38 cellular contexts compared by ENCODE assay signal in the genomic region with DNA sequence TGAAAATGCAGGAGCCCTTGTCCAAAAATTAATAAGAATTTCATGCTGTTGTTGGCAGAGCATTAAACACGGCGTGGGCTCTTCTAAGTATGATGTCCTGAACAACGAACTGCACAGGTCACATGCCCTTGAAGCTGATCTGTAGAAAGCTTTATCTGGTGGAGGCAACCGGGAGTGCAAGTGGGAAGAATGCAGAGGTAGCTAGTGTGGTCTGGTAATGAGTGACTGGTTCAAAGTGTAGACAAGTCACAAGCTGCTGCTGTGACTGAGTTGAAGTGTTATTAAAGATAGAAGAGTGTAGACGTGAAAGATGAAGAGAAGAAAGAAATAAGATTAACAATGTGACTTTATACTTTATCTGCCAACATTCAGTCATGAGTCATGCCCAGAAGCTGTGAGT.
"Had no signal": no experiment of that assay in that cellular context is flagged by ENCODE, and none has a peak within 500 bp of the region (broad histone marks: within the 10 kb centered on the region; RNA-seq: fewer than 3 reads in every experiment).

No MANE protein-coding gene starts in this region.

- H3K27me3 ChIP-seq: body of pancreas, brain microvascular endothelial cell, breast epithelium had no signal

- H3K9me3 Mint-ChIP-seq: activated B cell treated with CpG ODN at 0.5 μM for 24 hours; activated CD4-positive, alpha-beta memory T cell treated with anti-CD3 and anti-CD28 coated beads for 36 hours; activated CD4-positive, alpha-beta T cell treated with anti-CD3 and anti-CD28 coated beads, Interleukin-2, amount 10 ng/mL, durations not matched to agents 24 days and 14 days; activated naive CD4-positive, alpha-beta T cell treated with anti-CD3 and anti-CD28 coated beads, Interleukin-2, amount 10 ng/mL, durations not matched to agents 7 days and 5 days; activated naive CD4-positive, alpha-beta T cell treated with anti-CD3 and anti-CD28 coated beads, Interleukin-2, amount 50 U/mL, for 24 hours; activated naive CD8-positive, alpha-beta T cell treated with anti-CD3 and anti-CD28 coated beads, Interleukin-2, amount 50 U/mL, for 24 hours; activated T-cell treated with anti-CD3 and anti-CD28 coated beads, Interleukin-2, amount 50 U/mL, for 24 hours; activated T-helper 2 cell treated with anti-CD3 and anti-CD28 coated beads, Interferon-gamma antibody, Interleukin-2, Interleukin-4, amounts not matched to agents 10 μg/mL and 5 μg/mL and 100 μg/mL, durations not matched to agents 14 hours and 24 hours and 36 hours; T-helper 1 cell treated with Interleukin-12 subunit alpha and Interleukin-12 subunit beta and Interleukin-4 antibody, amounts not matched to agents 30 μg/mL and 1 μg/mL, for 36 hours; T-helper 2 cell treated with Interferon-gamma antibody and Interleukin-4, amounts not matched to agents 5 μg/mL and 100 μg/mL, for 36 hours had no signal

- H3K4me3 Mint-ChIP-seq: activated B cell treated with CpG ODN at 0.5 μM for 24 hours; activated CD4-positive, alpha-beta memory T cell treated with anti-CD3 and anti-CD28 coated beads for 36 hours; activated CD4-positive, alpha-beta T cell treated with anti-CD3 and anti-CD28 coated beads, Interleukin-2, amount 10 ng/mL, durations not matched to agents 24 days and 14 days; activated CD8-positive, alpha-beta memory T cell treated with anti-CD3 and anti-CD28 coated beads, Interleukin-2, amount 10 ng/mL, durations not matched to agents 7 days and 5 days; activated CD8-positive, alpha-beta T cell treated with anti-CD3 and anti-CD28 coated beads, Interleukin-2, amount 10 ng/mL, durations not matched to agents 7 days and 5 days; activated naive CD4-positive, alpha-beta T cell treated with anti-CD3 and anti-CD28 coated beads, Interleukin-2, amount 10 ng/mL, durations not matched to agents 7 days and 5 days; activated naive CD4-positive, alpha-beta T cell treated with anti-CD3 and anti-CD28 coated beads, Interleukin-2, amount 50 U/mL, for 24 hours; activated naive CD8-positive, alpha-beta T cell; activated naive CD8-positive, alpha-beta T cell treated with anti-CD3 and anti-CD28 coated beads, Interleukin-2, amount 10 ng/mL, durations not matched to agents 7 days and 5 days; activated naive CD8-positive, alpha-beta T cell treated with anti-CD3 and anti-CD28 coated beads, Interleukin-2, amount 50 U/mL, for 24 hours; activated T-cell treated with anti-CD3 and anti-CD28 coated beads, Interleukin-2, amount 50 U/mL, for 24 hours; central memory CD8-positive, alpha-beta T cell; T-helper 1 cell treated with Interleukin-12 subunit alpha and Interleukin-12 subunit beta and Interleukin-4 antibody, amounts not matched to agents 30 μg/mL and 1 μg/mL, for 36 hours; T-helper 2 cell treated with Interferon-gamma antibody and Interleukin-4, amounts not matched to agents 5 μg/mL and 100 μg/mL, for 36 hours had no signal

- H3K4me1 ChIP-seq: breast epithelium had no signal

- H3K27me3 Mint-ChIP-seq: activated B cell treated with CpG ODN at 0.5 μM for 24 hours; activated CD4-positive, alpha-beta memory T cell treated with anti-CD3 and anti-CD28 coated beads for 36 hours; activated CD4-positive, alpha-beta T cell treated with anti-CD3 and anti-CD28 coated beads, Interleukin-2, amount 10 ng/mL, durations not matched to agents 24 days and 14 days; activated CD8-positive, alpha-beta memory T cell treated with anti-CD3 and anti-CD28 coated beads, Interleukin-2, amount 10 ng/mL, durations not matched to agents 7 days and 5 days; activated naive CD4-positive, alpha-beta T cell treated with anti-CD3 and anti-CD28 coated beads, Interleukin-2, amount 50 U/mL, for 24 hours; activated naive CD8-positive, alpha-beta T cell; activated naive CD8-positive, alpha-beta T cell treated with anti-CD3 and anti-CD28 coated beads, Interleukin-2, amount 10 ng/mL, durations not matched to agents 7 days and 5 days; activated naive CD8-positive, alpha-beta T cell treated with anti-CD3 and anti-CD28 coated beads, Interleukin-2, amount 50 U/mL, for 24 hours; activated T-cell treated with anti-CD3 and anti-CD28 coated beads, Interleukin-2, amount 50 U/mL, for 24 hours; central memory CD8-positive, alpha-beta T cell had no signal

- H3K4me1 Mint-ChIP-seq: activated CD8-positive, alpha-beta memory T cell treated with anti-CD3 and anti-CD28 coated beads, Interleukin-2, amount 10 ng/mL, durations not matched to agents 7 days and 5 days; central memory CD8-positive, alpha-beta T cell had no signal

- H3K36me3 Mint-ChIP-seq: activated CD4-positive, alpha-beta memory T cell treated with anti-CD3 and anti-CD28 coated beads for 36 hours; activated CD8-positive, alpha-beta memory T cell treated with anti-CD3 and anti-CD28 coated beads, Interleukin-2, amount 10 ng/mL, durations not matched to agents 7 days and 5 days; activated naive CD4-positive, alpha-beta T cell treated with anti-CD3 and anti-CD28 coated beads, Interleukin-2, amount 10 ng/mL, durations not matched to agents 7 days and 5 days; activated naive CD4-positive, alpha-beta T cell treated with anti-CD3 and anti-CD28 coated beads, Interleukin-2, amount 50 U/mL, for 24 hours had no signal

- DNase-seq: activated B cell treated with CpG ODN at 0.5 μM for 24 hours; activated CD4-positive, alpha-beta memory T cell treated with anti-CD3 and anti-CD28 coated beads for 36 hours; activated CD4-positive, alpha-beta T cell treated with anti-CD3 and anti-CD28 coated beads for 4 hours; activated CD4-positive, alpha-beta T cell treated with anti-CD3 and anti-CD28 coated beads, Interleukin-2, amount 10 ng/mL, durations not matched to agents 24 days and 14 days; activated CD4-positive, alpha-beta T cell treated with anti-CD3 and anti-CD28 coated beads, Interleukin-2, amount 50 U/mL, for 1 hour; activated CD4-positive, alpha-beta T cell treated with anti-CD3 and anti-CD28 coated beads, Interleukin-2, amount 50 U/mL, for 4 hours; activated CD4-positive, CD25-positive, alpha-beta regulatory T cell treated with anti-CD3 and anti-CD28 coated beads, Interleukin-2, amount 50 U/mL, for 72 hours; activated CD8-positive, alpha-beta memory T cell treated with anti-CD3 and anti-CD28 coated beads for 24 hours; activated CD8-positive, alpha-beta memory T cell treated with anti-CD3 and anti-CD28 coated beads, Interleukin-2, amount 10 ng/mL, durations not matched to agents 7 days and 5 days; activated CD8-positive, alpha-beta memory T cell treated with anti-CD3 and anti-CD28 coated beads, Interleukin-2, amount 50 U/mL, for 48 hours; activated CD8-positive, alpha-beta T cell treated with anti-CD3 and anti-CD28 coated beads, Interleukin-2, amount 10 ng/mL, durations not matched to agents 7 days and 5 days; activated effector memory CD4-positive, alpha-beta T cell treated with Interleukin-2 at 50 U/mL for 16 hours; activated gamma-delta T cell; activated naive CD4-positive, alpha-beta T cell treated with anti-CD3 and anti-CD28 coated beads, Interleukin-2, amount 10 ng/mL, durations not matched to agents 7 days and 5 days; activated naive CD4-positive, alpha-beta T cell treated with Interleukin-2 at 50 U/mL for 16 hours; activated naive CD8-positive, alpha-beta T cell treated with anti-CD3 and anti-CD28 coated beads, Interleukin-2, amount 10 ng/mL, durations not matched to agents 7 days and 5 days; activated naive CD8-positive, alpha-beta T cell treated with anti-CD3 and anti-CD28 coated beads, Interleukin-2, amount 50 U/mL, for 24 hours; activated T-cell treated with anti-CD3 and anti-CD28 coated beads, Interleukin-2, amount 50 U/mL, for 24 hours; activated T-cell treated with anti-CD3 and anti-CD28 coated beads, Interleukin-2, amount 50 U/mL, for 48 hours; amniotic stem cell; aorta; body of pancreas; brain microvascular endothelial cell; caudate nucleus; SW 1271; T-helper 1 cell; T-helper 2 cell; T-helper 9 cell had no signal

- FAIRE-seq: astrocyte, TTC549 had no signal

- H3K4me3 ChIP-seq: body of pancreas, breast epithelium had no signal

- H3K36me3 ChIP-seq: brain microvascular endothelial cell, breast epithelium had no signal

- ATAC-seq: activated CD8-positive, alpha-beta memory T cell treated with anti-CD3 and anti-CD28 coated beads, Interleukin-2, amount 10 ng/mL, durations not matched to agents 7 days and 5 days; activated CD8-positive, alpha-beta T cell treated with anti-CD3 and anti-CD28 coated beads, Interleukin-2, amount 10 ng/mL, durations not matched to agents 7 days and 5 days; activated naive CD8-positive, alpha-beta T cell treated with anti-CD3 and anti-CD28 coated beads, Interleukin-2, amount 50 U/mL, for 24 hours; body of pancreas had no signal

- H3K27ac ChIP-seq: body of pancreas, brain microvascular endothelial cell, breast epithelium, VCaP had no signal

- H3K27ac Mint-ChIP-seq: activated B cell treated with CpG ODN at 0.5 μM for 24 hours; activated CD4-positive, alpha-beta memory T cell treated with anti-CD3 and anti-CD28 coated beads for 36 hours; activated CD4-positive, alpha-beta T cell treated with anti-CD3 and anti-CD28 coated beads, Interleukin-2, amount 10 ng/mL, durations not matched to agents 24 days and 14 days; activated CD8-positive, alpha-beta memory T cell treated with anti-CD3 and anti-CD28 coated beads, Interleukin-2, amount 10 ng/mL, durations not matched to agents 7 days and 5 days; activated CD8-positive, alpha-beta T cell treated with anti-CD3 and anti-CD28 coated beads, Interleukin-2, amount 10 ng/mL, durations not matched to agents 7 days and 5 days; activated naive CD4-positive, alpha-beta T cell treated with anti-CD3 and anti-CD28 coated beads, Interleukin-2, amount 10 ng/mL, durations not matched to agents 7 days and 5 days; activated naive CD4-positive, alpha-beta T cell treated with anti-CD3 and anti-CD28 coated beads, Interleukin-2, amount 50 U/mL, for 24 hours; activated naive CD8-positive, alpha-beta T cell; activated naive CD8-positive, alpha-beta T cell treated with anti-CD3 and anti-CD28 coated beads, Interleukin-2, amount 10 ng/mL, durations not matched to agents 7 days and 5 days; activated naive CD8-positive, alpha-beta T cell treated with anti-CD3 and anti-CD28 coated beads, Interleukin-2, amount 50 U/mL, for 24 hours; activated T-cell treated with anti-CD3 and anti-CD28 coated beads, Interleukin-2, amount 50 U/mL, for 24 hours; activated T-helper 2 cell treated with anti-CD3 and anti-CD28 coated beads, Interferon-gamma antibody, Interleukin-2, Interleukin-4, amounts not matched to agents 10 μg/mL and 5 μg/mL and 100 μg/mL, durations not matched to agents 14 hours and 24 hours and 36 hours; T-helper 1 cell treated with Interleukin-12 subunit alpha and Interleukin-12 subunit beta and Interleukin-4 antibody, amounts not matched to agents 30 μg/mL and 1 μg/mL, for 36 hours; T-helper 2 cell treated with Interferon-gamma antibody and Interleukin-4, amounts not matched to agents 5 μg/mL and 100 μg/mL, for 36 hours had no signal

- H3K9me3 ChIP-seq: body of pancreas, breast epithelium had no signal
